ENCODE assay signal across 8 cellular contexts in the genomic region with DNA sequence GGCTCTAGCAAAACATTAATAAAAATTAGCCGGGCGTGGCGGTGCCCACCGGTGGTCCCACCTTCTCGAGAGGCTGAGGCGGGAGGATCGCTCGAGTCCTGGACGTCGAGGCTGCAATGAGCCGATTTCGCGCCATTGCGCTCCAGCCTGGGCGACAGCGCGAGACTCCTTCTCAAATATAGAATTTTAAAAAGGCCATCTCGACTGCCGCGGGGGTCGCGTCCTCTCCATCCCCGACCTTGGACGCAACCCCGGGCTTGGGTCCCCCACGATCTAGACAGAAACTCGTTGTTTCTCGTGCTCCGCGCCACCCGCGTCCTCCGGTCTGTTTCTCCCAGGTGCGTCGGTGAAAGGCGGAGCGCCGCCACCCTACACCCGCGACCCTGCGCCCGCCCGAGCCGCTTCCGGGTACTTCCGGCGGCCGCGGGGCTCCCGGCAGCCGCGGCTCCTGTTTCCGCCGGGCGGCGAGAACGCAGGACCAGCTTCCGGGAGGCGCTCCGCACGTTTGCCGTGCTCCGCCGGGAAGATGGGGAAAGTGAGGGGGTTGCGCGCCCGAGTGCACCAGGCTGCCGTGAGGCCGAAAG. TPM values are rescaled to one million over a fixed set of nuclear protein-coding genes. Genes with fewer than 3 reads are reported as not detected.
DNase-seq lines count a peak whose midpoint lies in the region; ATAC-seq and TF ChIP-seq lines count a peak whose summit lies in the region.

A gene with protein sequence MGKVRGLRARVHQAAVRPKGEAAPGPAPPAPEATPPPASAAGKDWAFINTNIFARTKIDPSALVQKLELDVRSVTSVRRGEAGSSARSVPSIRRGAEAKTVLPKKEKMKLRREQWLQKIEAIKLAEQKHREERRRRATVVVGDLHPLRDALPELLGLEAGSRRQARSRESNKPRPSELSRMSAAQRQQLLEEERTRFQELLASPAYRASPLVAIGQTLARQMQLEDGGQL (plus strand): TSS at position 498 of the 584 bp plus-strand sequence. CDS start 29 bp downstream, at position 527.

- WGBS in right cardiac atrium, result 2% methylated on average over 69 of the region's 69 CpGs

- H3K36me3 ChIP-seq in GM06990 (ENCODE audit: control insufficient read depth, insufficient read depth, low read length), result peaks cover 15% of the 10 kb centered on the region

- H3K27ac ChIP-seq in angular gyrus (ENCODE audit: low read depth, low read length), result peak within 1 kb of the TSS; percentile 38
- H3K27ac ChIP-seq in right cardiac atrium (ENCODE audit: low read length), result no peak within 1 kb of the TSS

- intact Hi-C loops in right cardiac atrium (cut with DNase I), result loop anchor here (10.0 kb wide), 2 partner anchors 135 to 145 kb away; a partner anchor contains a TSS

- ATAC-seq in HG02571 (IDR thresholded peaks at IDR 0.05; ENCODE audit: unreplicated experiment), result peak; percentile 74
- peak; percentile 93 to 94 for ATAC-seq in right cardiac atrium
- no peak for ATAC-seq in GM21447 (IDR thresholded peaks at IDR 0.05; ENCODE audit: unreplicated experiment)

- no peaks in the 10 kb centered on the region for H3K9me3 ChIP-seq in right cardiac atrium (ENCODE audit: control insufficient read depth, low read length)

- H3K27ac Mint-ChIP-seq in T-helper 2 cell treated with Interferon-gamma antibody and Interleukin-4, amounts not matched to agents 5 μg/mL and 100 μg/mL, for 36 hours, result peak within 1 kb of the TSS; percentile 80

- peaks cover 7% of the 10 kb centered on the region for H3K36me3 Mint-ChIP-seq in T-helper 2 cell treated with Interferon-gamma antibody and Interleukin-4, amounts not matched to agents 5 μg/mL and 100 μg/mL, for 36 hours (ENCODE audit: low read depth)

- H3K4me1 Mint-ChIP-seq in T-helper 2 cell treated with Interferon-gamma antibody and Interleukin-4, amounts not matched to agents 5 μg/mL and 100 μg/mL, for 36 hours (ENCODE audit: low read depth), result peaks cover 32% of the 10 kb centered on the region

- H3K27me3 Mint-ChIP-seq in T-helper 2 cell treated with Interferon-gamma antibody and Interleukin-4, amounts not matched to agents 5 μg/mL and 100 μg/mL, for 36 hours (ENCODE audit: low read depth), result no peaks in the 10 kb centered on the region

- no peaks in the 10 kb centered on the region for H3K4me1 ChIP-seq in right cardiac atrium (ENCODE audit: control insufficient read depth, insufficient read depth, low read length)

- no peaks in the 10 kb centered on the region for H3K9me3 Mint-ChIP-seq in T-helper 2 cell treated with Interferon-gamma antibody and Interleukin-4, amounts not matched to agents 5 μg/mL and 100 μg/mL, for 36 hours

- TF ChIP-seq CTCF in GM06990 (IDR thresholded peaks at IDR 0.05; ENCODE audit: insufficient read depth, low read length, poor library complexity, severe bottlenecking), result no peak

- H3K4me3 ChIP-seq in GM06990 (replicated peaks; ENCODE audit: low read depth, low read length) (peak within 1 kb of the TSS; percentile 95), right cardiac atrium (ENCODE audit: low read length) (peak within 1 kb of the TSS; percentile 96)

- peak within 1 kb of the TSS; percentile 88 for H3K4me3 Mint-ChIP-seq in T-helper 2 cell treated with Interferon-gamma antibody and Interleukin-4, amounts not matched to agents 5 μg/mL and 100 μg/mL, for 36 hours

- DNase-seq in GM06990 (ENCODE audit: extremely low read depth, insufficient read length), result peak; percentile 89
- DNase-seq in NCI-H128 (lab: John Stamatoyannopoulos, UW; ENCODE audit: unreplicated experiment), result peak; percentile 55
- peak; percentile 83 for DNase-seq in T-helper 2 cell treated with Interferon-gamma antibody and Interleukin-4, amounts not matched to agents 5 μg/mL and 100 μg/mL, for 36 hours (ENCODE audit: low spot score)
- peak; percentile 78 to 92 (median 90) for DNase-seq in right cardiac atrium
- peak; percentile 31 for DNase-seq in renal cortical epithelial cell (ENCODE audit: low read depth)

- H3K27me3 ChIP-seq in GM06990 (replicated peaks; ENCODE audit: control insufficient read depth, insufficient read depth, low read length) (no peaks in the 10 kb centered on the region), right cardiac atrium (ENCODE audit: control insufficient read depth, insufficient read depth) (no peaks in the 10 kb centered on the region)

RNA-seq across cellular contexts. Expression of the gene that starts here (rescaled TPM):
- total RNA-seq in right cardiac atrium (10 to 100 TPM; 19.2 to 26.5 (median 24.1) TPM), renal cortical epithelial cell (23.0 and 24.1 TPM in 2 replicates)
- polyA plus RNA-seq in right cardiac atrium, result 25.1 TPM

Comparison
In these comparisons a context has a peak if more than half of its experiments do, and no peak if none do; other contexts are left out.
1. DNase-seq: peak in every context shown above with its lines; median percentile 90 in right cardiac atrium; 89 in GM06990; 83 in T-helper 2 cell treated with Interferon-gamma antibody and Interleukin-4, amounts not matched to agents 5 μg/mL and 100 μg/mL, for 36 hours; 55 in NCI-H128; 31 in renal cortical epithelial cell.